In the genomic region with DNA sequence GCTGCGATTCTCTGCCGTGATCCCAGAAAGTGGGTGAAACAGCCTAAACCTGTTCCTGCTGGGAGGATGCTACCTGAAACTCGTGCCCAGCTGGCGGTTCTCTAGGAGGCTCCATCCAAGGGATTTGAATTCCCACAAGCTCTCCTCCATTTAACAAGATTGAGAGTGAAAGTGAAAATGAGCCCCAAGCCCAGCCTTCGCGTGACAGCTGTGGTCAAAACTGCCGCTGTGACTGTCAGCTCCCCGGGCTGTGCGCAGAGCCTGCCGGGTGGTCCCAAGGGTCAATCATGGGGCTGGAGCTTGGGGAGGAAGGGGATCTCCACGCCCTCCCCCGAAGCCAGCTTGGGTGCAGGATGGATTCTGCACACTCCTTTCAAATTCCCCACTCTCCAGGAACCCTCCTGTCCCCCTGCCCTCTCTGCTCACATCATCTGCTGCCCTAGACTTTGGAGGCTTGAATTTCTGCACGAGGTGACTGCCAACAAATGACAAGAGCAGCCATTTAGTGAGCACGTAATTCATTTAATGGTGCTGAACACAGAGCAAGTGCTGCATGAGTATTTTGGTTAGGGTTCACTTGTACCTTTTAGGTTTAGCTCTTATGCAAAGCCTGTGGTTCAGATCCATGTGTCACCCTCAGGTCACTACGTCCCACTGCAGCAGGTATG, we compare ENCODE assay signal across 1 cellular context.
TF ChIP-seq lines count a peak whose summit lies in the region.

No MANE protein-coding gene starts in this region.

TF ChIP-seq in HCT116, 20 proteins besides CTCF, POLR2A, EP300 and RAD21 (continued from another document):
- TF ChIP-seq, protein P1, sequence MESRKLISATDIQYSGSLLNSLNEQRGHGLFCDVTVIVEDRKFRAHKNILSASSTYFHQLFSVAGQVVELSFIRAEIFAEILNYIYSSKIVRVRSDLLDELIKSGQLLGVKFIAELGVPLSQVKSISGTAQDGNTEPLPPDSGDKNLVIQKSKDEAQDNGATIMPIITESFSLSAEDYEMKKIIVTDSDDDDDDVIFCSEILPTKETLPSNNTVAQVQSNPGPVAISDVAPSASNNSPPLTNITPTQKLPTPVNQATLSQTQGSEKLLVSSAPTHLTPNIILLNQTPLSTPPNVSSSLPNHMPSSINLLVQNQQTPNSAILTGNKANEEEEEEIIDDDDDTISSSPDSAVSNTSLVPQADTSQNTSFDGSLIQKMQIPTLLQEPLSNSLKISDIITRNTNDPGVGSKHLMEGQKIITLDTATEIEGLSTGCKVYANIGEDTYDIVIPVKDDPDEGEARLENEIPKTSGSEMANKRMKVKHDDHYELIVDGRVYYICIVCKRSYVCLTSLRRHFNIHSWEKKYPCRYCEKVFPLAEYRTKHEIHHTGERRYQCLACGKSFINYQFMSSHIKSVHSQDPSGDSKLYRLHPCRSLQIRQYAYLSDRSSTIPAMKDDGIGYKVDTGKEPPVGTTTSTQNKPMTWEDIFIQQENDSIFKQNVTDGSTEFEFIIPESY (IDR thresholded peaks at IDR 0.05; ENCODE audit: extremely low read depth, insufficient replicate concordance, low read length) = no peak
- TF ChIP-seq ZNF274 (IDR thresholded peaks at IDR 0.05; ENCODE audit: low read depth, low read length) (no peak), SRF (IDR thresholded peaks at IDR 0.05; ENCODE audit: low read depth) (no peak), POLR2AphosphoS5 (IDR thresholded peaks at IDR 0.05; ENCODE audit: low read depth, low read length) (no peak), FOSL1 (IDR thresholded peaks at IDR 0.05; ENCODE audit: low read depth) (no peak), SIN3A (IDR thresholded peaks at IDR 0.05; ENCODE audit: low read depth) (no peak), CEBPB (IDR thresholded peaks at IDR 0.05; ENCODE audit: low read depth) (no peak), JUND (IDR thresholded peaks at IDR 0.05) (no peak), YY1 (IDR thresholded peaks at IDR 0.05; ENCODE audit: extremely low read depth, insufficient replicate concordance, low read depth, low read length) (no peak), CBX3 (IDR thresholded peaks at IDR 0.05; ENCODE audit: low read depth) (no peak), REST (IDR thresholded peaks at IDR 0.05; ENCODE audit: low read depth) (no peak), TCF7L2 (IDR thresholded peaks at IDR 0.05; ENCODE audit: borderline replicate concordance, extremely low read depth, insufficient read depth, insufficient read length) (no peak)
- TF ChIP-seq, protein P2, sequence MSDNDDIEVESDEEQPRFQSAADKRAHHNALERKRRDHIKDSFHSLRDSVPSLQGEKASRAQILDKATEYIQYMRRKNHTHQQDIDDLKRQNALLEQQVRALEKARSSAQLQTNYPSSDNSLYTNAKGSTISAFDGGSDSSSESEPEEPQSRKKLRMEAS (IDR thresholded peaks at IDR 0.05) = no peak
